ENCODE assay signal across 8 cellular contexts in the genomic region with DNA sequence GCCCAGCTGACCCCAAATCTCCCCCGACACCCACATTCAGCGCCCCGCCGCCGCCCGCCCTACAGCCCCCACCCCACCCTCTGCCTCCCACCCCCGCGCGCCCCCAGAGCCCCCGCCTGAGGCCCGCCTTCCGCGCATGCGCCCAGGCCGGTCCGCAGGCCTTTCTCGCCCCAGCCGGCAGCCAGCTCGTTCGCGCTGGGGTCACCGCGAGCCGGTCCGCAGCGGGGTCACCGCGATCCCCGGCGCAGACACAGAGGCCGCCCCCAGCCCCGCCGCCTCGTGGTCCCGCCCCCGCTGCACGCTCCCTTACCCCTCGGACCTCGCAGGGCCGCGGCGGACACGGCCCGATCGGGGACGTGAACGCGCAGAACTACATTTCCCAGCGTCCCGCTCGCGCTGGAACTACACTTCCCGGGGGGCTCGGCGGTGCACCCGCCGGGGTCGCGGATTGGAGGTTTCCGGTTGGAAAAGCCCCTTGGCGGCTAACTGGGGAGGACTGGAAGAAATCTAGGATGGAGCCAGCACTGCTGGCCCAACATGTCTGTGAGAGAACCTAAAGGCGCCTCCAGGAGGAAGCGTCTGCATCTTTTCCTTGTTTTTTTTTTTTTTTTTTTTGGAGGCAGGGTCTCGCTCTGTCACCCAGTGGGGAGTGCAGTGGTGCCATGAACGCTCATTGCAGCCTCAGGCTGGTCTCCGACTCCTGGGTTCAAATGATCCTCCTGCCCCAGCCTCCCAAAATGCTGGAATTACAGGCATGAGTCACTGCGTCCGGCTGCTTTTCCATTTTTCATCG. TPM values are rescaled to one million over a fixed set of nuclear protein-coding genes. Genes with fewer than 3 reads are reported as not detected.
DNase-seq lines count a peak whose midpoint lies in the region; ATAC-seq and TF ChIP-seq lines count a peak whose summit lies in the region.

Gene ZNF605, minus strand, starts transcription at position 374 of the 793 bp plus-strand sequence. CDS start 10,671 bp downstream, outside the sequence.

- TF ChIP-seq CTCF in Peyer's patch (IDR thresholded peaks at IDR 0.05) (no peak), fibroblast of the aortic adventitia (IDR thresholded peaks at IDR 0.05; ENCODE audit: insufficient read depth, low read length) (no peak), nephron (IDR thresholded peaks at IDR 0.05; ENCODE audit: unreplicated experiment in 3 of 3) (no peak)

- peak; percentile 92 for ATAC-seq in GM21515 (IDR thresholded peaks at IDR 0.05; ENCODE audit: unreplicated experiment)

- H3K4me1 Mint-ChIP-seq in nephron = peaks cover 15% of the 10 kb centered on the region

- peak; percentile 22 for DNase-seq in DMS 273 treated with DMSO at 0.1 percent for 48 hours (lab: John Stamatoyannopoulos, UW)
- DNase-seq in HuH-7 (ENCODE audit: low spot score) = peak; percentile 92
- peak; percentile 79 to 91 (median 87) for DNase-seq in Peyer's patch
- peak; percentile 75 for DNase-seq in activated effector memory CD4-positive, alpha-beta T cell treated with Interleukin-2 at 50 U/mL for 16 hours
- DNase-seq in fibroblast of the aortic adventitia (ENCODE audit: low read depth) = peak; percentile 89
- DNase-seq in stimulated activated naive CD4-positive, alpha-beta T cell treated with Interleukin-2 at 50 U/mL for 16 hours (lab: John Stamatoyannopoulos, UW) = peak; percentile 82

- H3K9me3 ChIP-seq in Peyer's patch = peaks cover 0 to 32% (median 0%) of the 10 kb centered on the region in 4 donors

- peaks cover 52% of the 10 kb centered on the region for H3K9me3 Mint-ChIP-seq in nephron

- H3K27me3 Mint-ChIP-seq in nephron (ENCODE audit: low read depth) = peaks cover 13% of the 10 kb centered on the region

- peaks cover 63% of the 10 kb centered on the region for H3K36me3 Mint-ChIP-seq in nephron (ENCODE audit: low read depth)

- H3K4me3 Mint-ChIP-seq in nephron = peak within 1 kb of the TSS; percentile 96 to 99 (median 97)

- peak within 1 kb of the TSS; percentile 78 to 85 (median 82) for H3K27ac ChIP-seq in Peyer's patch

- TF ChIP-seq POLR2A in Peyer's patch (IDR thresholded peaks at IDR 0.05) = peak in 1 of 2 donors; percentile 15

- H3K36me3 ChIP-seq in Peyer's patch = no peaks in the 10 kb centered on the region

- peaks cover 0 to 17% (median 4%) of the 10 kb centered on the region in 4 donors for H3K4me1 ChIP-seq in Peyer's patch

- H3K27me3 ChIP-seq in Peyer's patch = no peaks in the 10 kb centered on the region

- peak within 1 kb of the TSS; percentile 57 to 91 (median 87) for H3K4me3 ChIP-seq in Peyer's patch
- H3K4me3 ChIP-seq in fibroblast of the aortic adventitia (ENCODE audit: low read depth, low read length) = peak within 1 kb of the TSS; percentile 89

- H3K27ac Mint-ChIP-seq in nephron = peak within 1 kb of the TSS; percentile 96 to 99 (median 99)

RNA-seq across cellular contexts. Expression of gene ZNF605, which starts in this region (rescaled TPM):
- total RNA-seq in Peyer's patch = 10 to 100 TPM in 2 of 4 donors, 1 to 10 TPM in 2; 6.3 to 19.0 (median 12.5) TPM
- 14.6 and 18.3 TPM in 2 replicates for total RNA-seq in fibroblast of the aortic adventitia (ENCODE audit: low replicate concordance)

Comparison
In these comparisons a context has a peak if more than half of its experiments do, and no peak if none do; other contexts are left out.
1. Peak in every context shown above with its lines: DNase-seq, ATAC-seq, H3K4me3 ChIP-seq and H3K27ac ChIP-seq.
2. DNase-seq: peak in every context shown above with its lines; median percentile 92 in HuH-7; 89 in fibroblast of the aortic adventitia; 87 in Peyer's patch; 82 in stimulated activated naive CD4-positive, alpha-beta T cell treated with Interleukin-2 at 50 U/mL for 16 hours; 75 in activated effector memory CD4-positive, alpha-beta T cell treated with Interleukin-2 at 50 U/mL for 16 hours; 22 in DMS 273 treated with DMSO at 0.1 percent for 48 hours.